Comparison of ENCODE assay signal across 9 cellular contexts in the genomic region with DNA sequence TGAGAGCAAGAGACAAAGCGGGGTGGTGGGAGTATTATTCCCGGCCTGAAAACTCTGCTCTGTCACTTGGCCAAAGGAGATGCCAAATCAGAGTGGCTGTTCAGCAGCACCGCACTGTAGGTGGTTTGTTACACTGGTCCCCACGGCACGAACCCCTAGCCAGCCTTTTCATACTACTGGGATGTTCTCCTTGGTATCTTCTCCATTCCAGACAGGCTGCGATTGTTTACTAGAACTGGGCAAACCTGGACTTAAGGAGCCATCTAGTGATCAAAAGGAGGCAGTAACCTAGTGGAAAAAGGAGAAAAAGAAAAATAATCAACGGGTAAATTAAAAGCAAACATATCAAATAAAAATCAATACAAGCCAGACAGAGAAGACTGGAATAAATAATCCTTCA. TPM values are rescaled to one million over a fixed set of nuclear protein-coding genes. Genes with fewer than 3 reads are reported as not detected.
A peak's percentile ranks its signal among the peaks of the same experiment; 100 is the strongest.
DNase-seq lines count a peak whose midpoint lies in the region; ATAC-seq and TF ChIP-seq lines count a peak whose summit lies in the region.
"Had no signal": no experiment of that assay in that cellular context is flagged by ENCODE, and none has a peak within 500 bp of the region (broad histone marks: within the 10 kb centered on the region; RNA-seq: fewer than 3 reads in every experiment).

No MANE protein-coding gene starts in this region.

- peak; percentile 77 for ATAC-seq in GM21515 (IDR thresholded peaks at IDR 0.05; ENCODE audit: unreplicated experiment)

- intact Hi-C loops in esophagus squamous epithelium (cut with DNase I), result no loop called here

- no peak overlapping the region for H3K27ac ChIP-seq in esophagus squamous epithelium
- peak overlapping the region; percentile 3 for H3K27ac ChIP-seq in substantia nigra (ENCODE audit: low read depth, low read length, poor library complexity, severe bottlenecking)
- H3K27ac ChIP-seq: HL-60 had no signal

- no peaks in the 10 kb centered on the region for H3K4me1 ChIP-seq in esophagus squamous epithelium

- peak; percentile 55 for DNase-seq in DMS 273 (lab: John Stamatoyannopoulos, UW; ENCODE audit: unreplicated experiment)
- peak; percentile 22 for DNase-seq in NCI-H2227 (lab: John Stamatoyannopoulos, UW; ENCODE audit: unreplicated experiment)
- no peak for DNase-seq in esophagus squamous epithelium (lab: John Stamatoyannopoulos, UW)
- DNase-seq in substantia nigra (lab: John Stamatoyannopoulos, UW), result peak in 4 of 49 donors; percentile 2 to 20 (median 10)
- DNase-seq in activated naive CD4-positive, alpha-beta T cell treated with anti-CD3 and anti-CD28 coated beads, Interleukin-2, amount 50 U/mL, for 16 hours, result no peak
- no peak for DNase-seq in T-helper 2 cell
- no peak for DNase-seq in activated CD4-positive, alpha-beta T cell treated with anti-CD3 and anti-CD28 coated beads, Interleukin-2, amount 50 U/mL, for 48 hours

- TF ChIP-seq CTCF in esophagus squamous epithelium (IDR thresholded peaks at IDR 0.05), result peak in 4 of 6 experiments; percentile 12 to 41 (median 21)

- H3K27me3 ChIP-seq in esophagus squamous epithelium, result no peaks in the 10 kb centered on the region

- 66 to 68% methylated on average over 4 to 6 of the region's 7 CpGs for WGBS in esophagus squamous epithelium, 2 donors

- no peaks in the 10 kb centered on the region for H3K36me3 ChIP-seq in esophagus squamous epithelium

- no peak overlapping the region for H3K4me3 ChIP-seq in esophagus squamous epithelium

- no peaks in the 10 kb centered on the region for H3K9me3 ChIP-seq in esophagus squamous epithelium

- no peak for TF ChIP-seq POLR2A in esophagus squamous epithelium (IDR thresholded peaks at IDR 0.05)

RNA-seq across cellular contexts. Expression of a gene that starts 58.9 kb away (rescaled TPM):
- 10 to 100 TPM; 18.3 to 27.0 (median 21.8) TPM for total RNA-seq in esophagus squamous epithelium

Comparison
In these comparisons a context has a peak if more than half of its experiments do, and no peak if none do; other contexts are left out.
1. DNase-seq: peak in DMS 273 (single experiment) and NCI-H2227 (single experiment); none in esophagus squamous epithelium (single experiment), activated naive CD4-positive, alpha-beta T cell treated with anti-CD3 and anti-CD28 coated beads, Interleukin-2, amount 50 U/mL, for 16 hours (single experiment), T-helper 2 cell (0 of 5) and activated CD4-positive, alpha-beta T cell treated with anti-CD3 and anti-CD28 coated beads, Interleukin-2, amount 50 U/mL, for 48 hours (0 of 2).